In genomic region chr16:13839577-13839976, GRCh38 we compare ENCODE assay signal across 25 cellular contexts.
DNase-seq lines count a peak whose midpoint lies in the region; ATAC-seq, FAIRE-seq and TF ChIP-seq lines count a peak whose summit lies in the region.
"Had no signal": no experiment of that assay in that cellular context is flagged by ENCODE, and none has a peak within 500 bp of the region (broad histone marks: within the 10 kb centered on the region; RNA-seq: fewer than 3 reads in every experiment).

No MANE protein-coding gene starts in this region.

- H2AFZ ChIP-seq in HepG2 (ENCODE audit: low read length), result no peak overlapping the region
- no peak overlapping the region for H2AFZ ChIP-seq in MM.1S (ENCODE audit: low read length)
- H2AFZ ChIP-seq in K562 (ENCODE audit: low read depth, low read length), result no peak overlapping the region
- H2AFZ ChIP-seq: PC-9 had no signal

- ATAC-seq in HepG2 (0 out of 3 replicates have a peak, but pooled peaks have one; percentile 30), right lobe of liver (no peak), K562 (peak; percentile 42; the same call in 1 of the 3 replicates), GM21576 (IDR thresholded peaks at IDR 0.05; ENCODE audit: unreplicated experiment) (no peak), GM19035 (IDR thresholded peaks at IDR 0.05; ENCODE audit: unreplicated experiment) (no peak)
- ATAC-seq: activated T-cell treated with anti-CD3 and anti-CD28 coated beads, Interleukin-2, amount 50 U/mL, for 4 hours; gastroesophageal sphincter; naive thymus-derived CD4-positive, alpha-beta T cell had no signal

- TF ChIP-seq RAD21 in HepG2 (CRISPR knock-in tag; IDR thresholded peaks at IDR 0.05) (no peak), K562 (CRISPR knock-in tag; conservative IDR thresholded peaks at IDR 0.05 in 1 of 2, IDR thresholded peaks at IDR 0.05 in 1 of 2) (no peak)

- CTCF ChIA-PET in HepG2 (lab: Yijun Ruan, JAX; ENCODE audit: low intra/inter-chr PET ratio, low total read pairs) (no interaction called here), K562 (lab: Yijun Ruan, JAX; ENCODE audit: low intra/inter-chr PET ratio) (no interaction called here)

- TF ChIP-seq CTCF in HepG2 (CRISPR knock-in tag; IDR thresholded peaks at IDR 0.05), result peak; percentile 44
- TF ChIP-seq CTCF in right lobe of liver (IDR thresholded peaks at IDR 0.05), result peak in 1 of 4 donors; percentile 15
- TF ChIP-seq CTCF in MM.1S (IDR thresholded peaks at IDR 0.05; ENCODE audit: low read length), result peak; percentile 13; the same call in 1 of the 2 replicates
- TF ChIP-seq CTCF in K562 (IDR thresholded peaks at IDR 0.05 in 2 of 3, conservative IDR thresholded peaks at IDR 0.05 in 1 of 3; ENCODE audit: insufficient read depth in 2 of 3, low read depth in 1 of 3, low read length in 3 of 3), result peak; percentile 17 to 43 (median 20); a peak in 4 of 6 replicates

- H3K9me2 ChIP-seq in MM.1S (replicated peaks; ENCODE audit: insufficient read depth, low read length), result no peaks in the 10 kb centered on the region

- FAIRE-seq in HepG2 (lab: Jason Lieb, UNC) (no peak), K562 (lab: Jason Lieb, UNC) (peak; percentile 6)
- FAIRE-seq: A204.1, endometrium, G401.6 had no signal

- H3K27ac ChIP-seq in HepG2 (ENCODE audit: extremely low read length, insufficient read depth, low read length), result no peak overlapping the region
- H3K27ac ChIP-seq in right lobe of liver, result no peak overlapping the region
- no peak overlapping the region for H3K27ac ChIP-seq in MM.1S (ENCODE audit: low read length)
- H3K27ac ChIP-seq in K562 (ENCODE audit: extremely low read depth, low read depth, low read length), result no peak overlapping the region
- H3K27ac ChIP-seq: BLaER1, gastroesophageal sphincter, left ventricle myocardium inferior, PC-9, tibial nerve had no signal

- 1% methylated on average over 3 of the region's 3 CpGs for WGBS in HepG2 (ENCODE audit: low lambda C conversion rate)
- 76% methylated on average over 2 of the region's 3 CpGs for WGBS in right lobe of liver (ENCODE audit: insufficient coverage, low coverage, low lambda C conversion rate, missing lambda C conversion rate)
- WGBS in K562 (ENCODE audit: insufficient coverage, low coverage, missing lambda C conversion rate), result 0% methylated on average over 3 of the region's 3 CpGs

- POLR2A ChIA-PET in HepG2 (lab: Yijun Ruan, JAX) (no interaction called here), K562 (lab: Yijun Ruan, JAX) (interaction anchor here (0.6 kb wide), 1 partner anchor 9 kb away, joined by 3 read pairs; no protein-coding TSS in a partner anchor)

- H3K4me2 ChIP-seq in HepG2 (ENCODE audit: low read depth, low read length) (no peak overlapping the region), MM.1S (ENCODE audit: low read depth, low read length) (no peak overlapping the region), K562 (ENCODE audit: insufficient read depth, low read length) (no peak overlapping the region)
- H3K4me2 ChIP-seq: BLaER1, PC-9 had no signal

- no peaks in the 10 kb centered on the region for H3K36me3 ChIP-seq in HepG2 (replicated peaks in 1 of 2; ENCODE audit: control insufficient read depth in 1 of 2, insufficient read depth in 2 of 2, low read length in 2 of 2)
- H3K36me3 ChIP-seq in right lobe of liver, result no peaks in the 10 kb centered on the region
- H3K36me3 ChIP-seq in MM.1S (replicated peaks; ENCODE audit: insufficient read depth, low read length), result no peaks in the 10 kb centered on the region
- no peaks in the 10 kb centered on the region for H3K36me3 ChIP-seq in K562 (ENCODE audit: control insufficient read depth, insufficient read depth, low read length)
- H3K36me3 ChIP-seq: BLaER1, gastroesophageal sphincter, left ventricle myocardium inferior, tibial nerve had no signal

- H3K27me3 ChIP-seq in HepG2 (ENCODE audit: control insufficient read depth in 1 of 2, insufficient read depth in 2 of 2, low read length in 2 of 2) (peaks cover 1 to 31% of the 10 kb centered on the region in 2 experiments; a peak in 4 of 5 replicates), right lobe of liver (no peaks in the 10 kb centered on the region), MM.1S (replicated peaks; ENCODE audit: insufficient read depth, low read length) (no peaks in the 10 kb centered on the region), K562 (ENCODE audit: control insufficient read depth in 2 of 2, insufficient read depth in 2 of 2, low read length in 2 of 2) (peaks cover 16 to 17% of the 10 kb centered on the region in 2 experiments)
- H3K27me3 ChIP-seq: tibial nerve had no signal

- TF ChIP-seq EP300 in HepG2 (IDR thresholded peaks at IDR 0.05; ENCODE audit: low read depth in 2 of 2, low read length in 2 of 2) (no peak), HepG2 (CRISPR knock-in tag; IDR thresholded peaks at IDR 0.05; ENCODE audit: borderline replicate concordance) (no peak), K562 (IDR thresholded peaks at IDR 0.05; ENCODE audit: low read length) (no peak)

- no peak for TF ChIP-seq POLR2A in HepG2 (IDR thresholded peaks at IDR 0.05; ENCODE audit: insufficient read depth in 1 of 2, low read depth in 2 of 2, low read length in 2 of 2)
- no peak for TF ChIP-seq POLR2A in right lobe of liver (IDR thresholded peaks at IDR 0.05)
- TF ChIP-seq POLR2A in K562 (conservative IDR thresholded peaks at IDR 0.05), result no peak

- intact Hi-C loops in HepG2 (cut with micrococcal nuclease; ENCODE audit: unreplicated experiment) (no loop called here), right lobe of liver (cut with DNase I) (no loop called here), K562 (cut with micrococcal nuclease) (no loop called here)

- no peak overlapping the region for H3K9ac ChIP-seq in HepG2 (ENCODE audit: insufficient read depth, low read depth, low read length)
- H3K9ac ChIP-seq in MM.1S (ENCODE audit: low read length), result no peak overlapping the region
- no peak overlapping the region for H3K9ac ChIP-seq in K562 (ENCODE audit: insufficient read depth in 1 of 2, low read depth in 2 of 2, low read length in 2 of 2)
- H3K9ac ChIP-seq: BLaER1 had no signal

- H3K4me3 ChIP-seq in HepG2 (replicated peaks in 1 of 3; ENCODE audit: insufficient read depth in 1 of 3, low read depth in 2 of 3, low read length in 3 of 3), result no peak overlapping the region
- no peak overlapping the region for H3K4me3 ChIP-seq in right lobe of liver
- no peak overlapping the region for H3K4me3 ChIP-seq in MM.1S (ENCODE audit: low read length)
- H3K4me3 ChIP-seq in K562, result no peak overlapping the region
- H3K4me3 ChIP-seq: BLaER1, gastroesophageal sphincter, left ventricle myocardium inferior, PC-9, tibial nerve had no signal

- H3K4me1 ChIP-seq in HepG2 (ENCODE audit: insufficient read depth, low read length) (no peaks in the 10 kb centered on the region), right lobe of liver (peaks cover 0 to under 1% (median 0%) of the 10 kb centered on the region in 4 donors), MM.1S (ENCODE audit: low read length) (peaks cover 12% of the 10 kb centered on the region), K562 (replicated peaks in 1 of 2; ENCODE audit: control insufficient read depth in 2 of 2, insufficient read depth in 2 of 2, low read length in 2 of 2) (no peaks in the 10 kb centered on the region)
- H3K4me1 ChIP-seq: gastroesophageal sphincter, left ventricle myocardium inferior, tibial nerve had no signal

- no peaks in the 10 kb centered on the region for H3K9me3 ChIP-seq in HepG2 (ENCODE audit: low read length)
- no peaks in the 10 kb centered on the region for H3K9me3 ChIP-seq in right lobe of liver
- no peaks in the 10 kb centered on the region for H3K9me3 ChIP-seq in MM.1S (replicated peaks; ENCODE audit: insufficient read depth, low read length)
- H3K9me3 ChIP-seq in K562 (replicated peaks; ENCODE audit: control insufficient read depth, insufficient read depth, low read depth, low read length), result no peaks in the 10 kb centered on the region
- H3K9me3 ChIP-seq: BLaER1, gastroesophageal sphincter, left ventricle myocardium inferior, tibial nerve had no signal

- H3F3A ChIP-seq in MM.1S (ENCODE audit: insufficient read depth, low read length), result no peaks in the 10 kb centered on the region; the same call in none of the 2 replicates

- BruUV-seq in HepG2 (replicated peaks; lab: Mats Ljungman, UMichigan) (no TSS peak), K562 (replicated peaks; lab: Mats Ljungman, UMichigan) (no TSS peak)

- H3K79me2 ChIP-seq in HepG2 (ENCODE audit: insufficient read depth, low read length) (no peaks in the 10 kb centered on the region), MM.1S (ENCODE audit: low read length) (no peaks in the 10 kb centered on the region), K562 (ENCODE audit: control insufficient read depth, insufficient read depth, low read length) (no peaks in the 10 kb centered on the region)

- H3K9me1 ChIP-seq in K562 (ENCODE audit: control insufficient read depth, insufficient read depth, low read length), result no peaks in the 10 kb centered on the region

- H4K20me1 ChIP-seq in HepG2 (ENCODE audit: insufficient read depth, low read length) (no peaks in the 10 kb centered on the region), MM.1S (ENCODE audit: insufficient read depth, low read length) (no peaks in the 10 kb centered on the region), K562 (replicated peaks; ENCODE audit: control insufficient read depth, insufficient read depth, low read length) (no peaks in the 10 kb centered on the region; the same call in 1 of the 2 replicates)
- H4K20me1 ChIP-seq: BLaER1 had no signal

- in situ Hi-C loops in HepG2 (cut with HindIII; ENCODE audit: extremely low pct_ligation_motif_present, low pct_unique_long_range_greater_than_20kb) (no loop called here), K562 (cut with MboI) (no loop called here)

- DNase-seq in HepG2 (ENCODE audit: low spot score), result no peak
- no peak for DNase-seq in right lobe of liver
- no peak for DNase-seq in MM.1S
- DNase-seq in K562 (ENCODE audit: extremely low read depth in 1 of 4, low spot score in 3 of 4), result peak in 3 of 4 experiments; percentile 9 to 24 (median 12)
- no peak for DNase-seq in AG08396 (ENCODE audit: low spot score)
- DNase-seq in AG20443 (ENCODE audit: low spot score), result no peak
- DNase-seq: activated CD4-positive, alpha-beta T cell treated with anti-CD3 and anti-CD28 coated beads, Interleukin-2, amount 50 U/mL, for 1 hour; activated gamma-delta T cell treated with Interleukin-2 at 50 U/mL for 16 hours; activated T-cell treated with anti-CD3 and anti-CD28 coated beads, Interleukin-2, amount 50 U/mL, for 4 hours; central memory CD4-positive, alpha-beta T cell; hypothalamus; left ventricle myocardium inferior; naive thymus-derived CD4-positive, alpha-beta T cell; NCI-H146; PC-9; SHP77; stimulated activated CD8-positive, alpha-beta memory T cell treated with anti-CD3 and anti-CD28 coated beads, Interleukin-4, amount 100 ng/mL, for 48 hours had no signal

TF ChIP-seq in K562, 482 proteins besides CTCF, POLR2A, EP300 and RAD21 (continues in another document):
- TF ChIP-seq GATA2 (CRISPR knock-in tag; IDR thresholded peaks at IDR 0.05) (peak; percentile 28; the same call in 1 of the 2 replicates), ZNF316 (IDR thresholded peaks at IDR 0.05) (peak; percentile 30; the same call in 1 of the 2 replicates), SIN3A (IDR thresholded peaks at IDR 0.05; ENCODE audit: borderline replicate concordance in 2 of 2, control insufficient read depth in 1 of 2, low read depth in 2 of 2, low read length in 2 of 2) (no peak), CREB1 (IDR thresholded peaks at IDR 0.05) (no peak), CREB1 (CRISPR knock-in tag; IDR thresholded peaks at IDR 0.05) (no peak), GTF2A2 (tag; IDR thresholded peaks at IDR 0.05) (no peak), ZNF778 (CRISPR knock-in tag; IDR thresholded peaks at IDR 0.05) (no peak)

Comparison
In these comparisons a context has a peak if more than half of its experiments do, and no peak if none do; other contexts are left out.
1. ATAC-seq: peak in HepG2 (single experiment) and K562 (single experiment); none in right lobe of liver (0 of 4), GM21576 (single experiment) and GM19035 (single experiment).
2. DNase-seq: peak in K562 (3 of 4); none in HepG2 (single experiment), right lobe of liver (0 of 3), MM.1S (single experiment), AG08396 (single experiment) and AG20443 (single experiment).
3. Of the 241 proteins assayed by ChIP-seq in both HepG2 and K562: peak only in HepG2: none; only in K562: none; in both: CTCF; in neither: 240.